ENCODE assay signal across 8 cellular contexts in genomic region chr4:184347251-184348239, GRCh38.
DNase-seq lines count a peak whose midpoint lies in the region; ATAC-seq and TF ChIP-seq lines count a peak whose summit lies in the region.

No MANE protein-coding gene starts in this region.

- peaks cover 2 to 4% of the 10 kb centered on the region in 2 donors for H3K27me3 Mint-ChIP-seq in CD8-positive, alpha-beta memory T cell
- peaks cover 5% of the 10 kb centered on the region for H3K27me3 Mint-ChIP-seq in activated CD4-positive, alpha-beta T cell treated with anti-CD3 and anti-CD28 coated beads for 36 hours

- H3K9me3 ChIP-seq in CD8-positive, alpha-beta memory T cell (ENCODE audit: low read length) = no peaks in the 10 kb centered on the region
- no peaks in the 10 kb centered on the region for H3K9me3 ChIP-seq in heart left ventricle

- POLR2A ChIA-PET in CD8-positive, alpha-beta memory T cell (lab: Charles Lee) = no interaction called here
- POLR2A ChIA-PET in activated CD4-positive, alpha-beta T cell treated with anti-CD3 and anti-CD28 coated beads for 36 hours (lab: Charles Lee) = no interaction called here

- H3K36me3 ChIP-seq in CD8-positive, alpha-beta memory T cell (ENCODE audit: insufficient read depth, low read length) = no peaks in the 10 kb centered on the region
- no peaks in the 10 kb centered on the region for H3K36me3 ChIP-seq in heart left ventricle

- TF ChIP-seq CTCF in heart left ventricle (IDR thresholded peaks at IDR 0.05) = no peak

- peak overlapping the region in 3 of 8 donors; percentile 7 to 75 (median 70) for H3K27ac Mint-ChIP-seq in CD8-positive, alpha-beta memory T cell
- H3K27ac Mint-ChIP-seq in activated CD4-positive, alpha-beta T cell treated with anti-CD3 and anti-CD28 coated beads for 36 hours = no peak overlapping the region

- H3K36me3 Mint-ChIP-seq in CD8-positive, alpha-beta memory T cell = no peaks in the 10 kb centered on the region
- H3K36me3 Mint-ChIP-seq in activated CD4-positive, alpha-beta T cell treated with anti-CD3 and anti-CD28 coated beads for 36 hours (ENCODE audit: low read depth) = no peaks in the 10 kb centered on the region

- H3K4me3 Mint-ChIP-seq in CD8-positive, alpha-beta memory T cell = peak overlapping the region in 3 of 7 donors; percentile 49 to 68 (median 65)
- no peak overlapping the region for H3K4me3 Mint-ChIP-seq in activated CD4-positive, alpha-beta T cell treated with anti-CD3 and anti-CD28 coated beads for 36 hours

- 0 out of 2 replicates have a peak, but pooled peaks have one; percentile 18 for TF ChIP-seq POLR2A in Raji (IDR thresholded peaks at IDR 0.05; ENCODE audit: insufficient read depth, low read depth, low read length)
- peak in 1 of 2 donors; percentile 26 for TF ChIP-seq POLR2A in heart left ventricle (IDR thresholded peaks at IDR 0.05)

- no peak overlapping the region for H3K4me3 ChIP-seq in CD8-positive, alpha-beta memory T cell (ENCODE audit: low read length)
- peak overlapping the region in 1 of 12 donors; percentile 18 for H3K4me3 ChIP-seq in heart left ventricle

- H3K27ac ChIP-seq in CD8-positive, alpha-beta memory T cell (ENCODE audit: low read depth, low read length) = peak overlapping the region; percentile 62
- peak overlapping the region; percentile 11 to 94 (median 84) for H3K27ac ChIP-seq in heart left ventricle

- no peaks in the 10 kb centered on the region for H3K27me3 ChIP-seq in CD8-positive, alpha-beta memory T cell (ENCODE audit: insufficient read depth, low read length, poor library complexity, severe bottlenecking)
- no peaks in the 10 kb centered on the region for H3K27me3 ChIP-seq in heart left ventricle

- intact Hi-C loops in heart left ventricle (cut with DNase I) = loop anchor here in 7 of 10 donors (1.0 to 10.0 kb wide), 9 partner anchors 35 to 297 kb away; partner anchors contain the start of genes IRF2 (in 7 of the 7), CASP3 (in 1 of the 7) and PRIMPOL (in 1 of the 7)
- intact Hi-C loops in activated CD4-positive, alpha-beta T cell treated with anti-CD3 and anti-CD28 coated beads for 36 hours (cut with DNase I, micrococcal nuclease) = no loop called here

- 43 to 55% (median 52%) methylated on average over 12 to 16 of the region's 16 CpGs for WGBS in heart left ventricle, 4 donors

- DNase-seq in CD8-positive, alpha-beta memory T cell = no peak
- DNase-seq in heart left ventricle (peak; percentile 56 to 73 (median 61)), retina (peak; percentile 28), COLO829 (ENCODE audit: low spot score) (no peak)
- DNase-seq in activated CD4-positive, alpha-beta T cell treated with anti-CD3 and anti-CD28 coated beads for 36 hours = no peak

- H3K4me1 ChIP-seq in CD8-positive, alpha-beta memory T cell (ENCODE audit: insufficient read depth, low read length) = no peaks in the 10 kb centered on the region
- peaks cover 8 to 74% (median 49%) of the 10 kb centered on the region in 12 donors for H3K4me1 ChIP-seq in heart left ventricle

- peaks cover 18 to 33% (median 22%) of the 10 kb centered on the region in 3 donors for H3K4me1 Mint-ChIP-seq in CD8-positive, alpha-beta memory T cell
- peaks cover 23% of the 10 kb centered on the region for H3K4me1 Mint-ChIP-seq in activated CD4-positive, alpha-beta T cell treated with anti-CD3 and anti-CD28 coated beads for 36 hours

- CTCF ChIA-PET in CD8-positive, alpha-beta memory T cell (lab: Charles Lee) = interaction anchor here (1.0 kb wide), 1 partner anchor 9 kb away, joined by 3 read pairs; no protein-coding TSS in a partner anchor
- CTCF ChIA-PET in activated CD4-positive, alpha-beta T cell treated with anti-CD3 and anti-CD28 coated beads for 36 hours (lab: Charles Lee) = interaction anchor here (1.0 to 1.1 kb wide), 2 partner anchors 15 to 24 kb away, joined by 3 read pairs; no protein-coding TSS in a partner anchor

- ATAC-seq in GM19455 (IDR thresholded peaks at IDR 0.05; ENCODE audit: unreplicated experiment) (peak; percentile 75), HG03457 (IDR thresholded peaks at IDR 0.05; ENCODE audit: unreplicated experiment) (peak; percentile 73), heart left ventricle (peak; percentile 11 to 53 (median 40))
- ATAC-seq in activated CD4-positive, alpha-beta T cell treated with anti-CD3 and anti-CD28 coated beads for 36 hours = no peak

- H3K9me3 Mint-ChIP-seq in CD8-positive, alpha-beta memory T cell = peaks cover 0 to 4% (median 0%) of the 10 kb centered on the region in 5 donors
- H3K9me3 Mint-ChIP-seq in activated CD4-positive, alpha-beta T cell treated with anti-CD3 and anti-CD28 coated beads for 36 hours (ENCODE audit: low read depth) = no peaks in the 10 kb centered on the region

Comparison
In these comparisons a context has a peak if more than half of its experiments do, and no peak if none do; other contexts are left out.
1. DNase-seq: peak in heart left ventricle (5 of 5) and retina (single experiment); none in CD8-positive, alpha-beta memory T cell (0 of 5), COLO829 (single experiment) and activated CD4-positive, alpha-beta T cell treated with anti-CD3 and anti-CD28 coated beads for 36 hours (single experiment).
2. intact Hi-C loops: an anchor here in heart left ventricle (1.0 to 10.0 kb wide); none called in activated CD4-positive, alpha-beta T cell treated with anti-CD3 and anti-CD28 coated beads for 36 hours.